Comparison of ENCODE assay signal across 26 cellular contexts in genomic region chr3:108201258-108201657, GRCh38.
"Had no signal": no experiment of that assay in that cellular context is flagged by ENCODE, and none has a peak within 500 bp of the region (broad histone marks: within the 10 kb centered on the region; RNA-seq: fewer than 3 reads in every experiment).

No MANE protein-coding gene starts in this region.

- H3K4me1 Mint-ChIP-seq: mesothelial cell of epicardium, neural progenitor cell had no signal

- H3K27me3 Mint-ChIP-seq: effector memory CD8-positive, alpha-beta T cell; naive thymus-derived CD8-positive, alpha-beta T cell; progenitor cell of endocrine pancreas; T-cell had no signal

- H2AFZ ChIP-seq: neural progenitor cell had no signal

- H3K27ac ChIP-seq: ascending aorta, brain microvascular endothelial cell, esophagus muscularis mucosa, gastrocnemius medialis, left ventricle myocardium inferior, neural progenitor cell, sigmoid colon, stomach, suprapubic skin, tibial nerve had no signal

- H3K27me3 ChIP-seq: ascending aorta, brain microvascular endothelial cell, dorsolateral prefrontal cortex, esophagus muscularis mucosa, gastrocnemius medialis, neural progenitor cell, sigmoid colon, stomach, suprapubic skin, tibial nerve had no signal

- H3K4me2 ChIP-seq: neural progenitor cell had no signal

- H3K4me3 ChIP-seq: ascending aorta, dorsolateral prefrontal cortex, esophagus muscularis mucosa, gastrocnemius medialis, left ventricle myocardium inferior, neural progenitor cell, sigmoid colon, stomach, suprapubic skin, tibial nerve had no signal

- H3K27ac Mint-ChIP-seq: mesothelial cell of epicardium; naive thymus-derived CD8-positive, alpha-beta T cell; neural progenitor cell; progenitor cell of endocrine pancreas; T-cell; T-helper 2 cell treated with Interferon-gamma antibody and Interleukin-4, amounts not matched to agents 5 μg/mL and 100 μg/mL, for 36 hours had no signal

- H3K4me1 ChIP-seq: ascending aorta, esophagus muscularis mucosa, gastrocnemius medialis, left ventricle myocardium inferior, sigmoid colon, stomach, suprapubic skin, tibial nerve had no signal

- DNase-seq: activated CD4-positive, alpha-beta T cell treated with anti-CD3 and anti-CD28 coated beads for 1 hour; activated naive CD4-positive, alpha-beta T cell treated with Interleukin-2 at 50 U/mL for 16 hours; activated T-cell treated with anti-CD3 and anti-CD28 coated beads for 4 hours; brain microvascular endothelial cell; central memory CD4-positive, alpha-beta T cell; dorsolateral prefrontal cortex; effector memory CD8-positive, alpha-beta T cell; gastrocnemius medialis; hypothalamus; left ventricle myocardium inferior; naive thymus-derived CD8-positive, alpha-beta T cell; retina; sigmoid colon; stimulated activated CD4-positive, alpha-beta T cell treated with anti-CD3 and anti-CD28 coated beads, Interleukin-2, amount 100 ng/mL, for 48 hours; stimulated activated CD8-positive, alpha-beta memory T cell treated with anti-CD3 and anti-CD28 coated beads, Interleukin-4, amount 100 ng/mL, for 48 hours; stomach; T-cell had no signal

- H3K9ac ChIP-seq: neural progenitor cell had no signal

- ATAC-seq: effector memory CD8-positive, alpha-beta T cell; gastrocnemius medialis; naive thymus-derived CD8-positive, alpha-beta T cell; SK-N-SH treated with all-trans-retinoic acid at 6 μM for 48 hours; T-cell had no signal

- H3K9me3 Mint-ChIP-seq: effector memory CD8-positive, alpha-beta T cell; mesothelial cell of epicardium; naive thymus-derived CD8-positive, alpha-beta T cell; T-cell; T-helper 2 cell treated with Interferon-gamma antibody and Interleukin-4, amounts not matched to agents 5 μg/mL and 100 μg/mL, for 36 hours had no signal

- H3K9me3 ChIP-seq: ascending aorta, esophagus muscularis mucosa, gastrocnemius medialis, left ventricle myocardium inferior, sigmoid colon, stomach, suprapubic skin, tibial nerve had no signal

- H3K36me3 ChIP-seq: ascending aorta, brain microvascular endothelial cell, left ventricle myocardium inferior had no signal

- H3K4me3 Mint-ChIP-seq: effector memory CD8-positive, alpha-beta T cell; mesothelial cell of epicardium; naive thymus-derived CD8-positive, alpha-beta T cell; neural progenitor cell; T-cell; T-helper 2 cell treated with Interferon-gamma antibody and Interleukin-4, amounts not matched to agents 5 μg/mL and 100 μg/mL, for 36 hours had no signal
